In genomic region chr7:73572767-73573186, GRCh38 we compare ENCODE assay signal across 1 cellular context.
TF ChIP-seq lines count a peak whose summit lies in the region.

No MANE protein-coding gene starts in this region.

TF ChIP-seq in K562, 482 proteins besides CTCF, POLR2A, EP300 and RAD21 (continued from another document and continues in another):
- peak; percentile 44 to 70 for TF ChIP-seq E2F6 (IDR thresholded peaks at IDR 0.05; ENCODE audit: borderline replicate concordance in 1 of 2, extremely low read depth in 1 of 2, insufficient read depth in 1 of 2, insufficient read length in 1 of 2, low read depth in 1 of 2, low read length in 1 of 2, poor library complexity in 1 of 2, severe bottlenecking in 1 of 2)
- peak; percentile 85 to 91 for TF ChIP-seq KDM1A (IDR thresholded peaks at IDR 0.05)
- TF ChIP-seq ZBTB11 (CRISPR knock-in tag; IDR thresholded peaks at IDR 0.05): 0 out of 6 replicates have a peak, but pooled peaks of 1 of the 3 experiments have one; percentile 37
- peak; percentile 77; the same call in 1 of the 2 replicates for TF ChIP-seq RNF2 (IDR thresholded peaks at IDR 0.05)
- TF ChIP-seq MTA3 (IDR thresholded peaks at IDR 0.05; ENCODE audit: borderline replicate concordance): 0 out of 2 replicates have a peak, but pooled peaks have one; percentile 78
- TF ChIP-seq CEBPG (CRISPR knock-in tag; IDR thresholded peaks at IDR 0.05): no peak
- TF ChIP-seq CEBPG (tag; conservative IDR thresholded peaks at IDR 0.05 in 1 of 2, IDR thresholded peaks at IDR 0.05 in 1 of 2): no peak
- TF ChIP-seq NEUROD1 (IDR thresholded peaks at IDR 0.05; ENCODE audit: borderline replicate concordance, low read depth, low read length, partially characterized antibody): peak; percentile 54
- no peak for TF ChIP-seq ATF3 (IDR thresholded peaks at IDR 0.05)
- no peak for TF ChIP-seq ATF3 (CRISPR knock-in tag; conservative IDR thresholded peaks at IDR 0.05)
- TF ChIP-seq FOXM1 (IDR thresholded peaks at IDR 0.05; ENCODE audit: low read depth): peak; percentile 27; the same call in 1 of the 2 replicates
- no peak for TF ChIP-seq FOXM1 (CRISPR knock-in tag; IDR thresholded peaks at IDR 0.05; ENCODE audit: low read depth)
- peak; percentile 91 for TF ChIP-seq CBFA2T2 (conservative IDR thresholded peaks at IDR 0.05)
- peak; percentile 56; the same call in 1 of the 2 replicates for TF ChIP-seq ATF7 (IDR thresholded peaks at IDR 0.05)
- TF ChIP-seq CHCHD3 (CRISPR knock-in tag; IDR thresholded peaks at IDR 0.05): no peak
- TF ChIP-seq RAD51 (IDR thresholded peaks at IDR 0.05; ENCODE audit: borderline replicate concordance, low read depth): peak; percentile 19; the same call in 1 of the 2 replicates
- peak; percentile 69; the same call in 1 of the 2 replicates for TF ChIP-seq ZNF12 (CRISPR knock-in tag; IDR thresholded peaks at IDR 0.05)
- TF ChIP-seq ZNF431 (CRISPR knock-in tag; IDR thresholded peaks at IDR 0.05): peak; percentile 39; the same call in 1 of the 2 replicates
- TF ChIP-seq HMG20A (CRISPR knock-in tag; conservative IDR thresholded peaks at IDR 0.05): no peak
- TF ChIP-seq TFAP4 (CRISPR knock-in tag; IDR thresholded peaks at IDR 0.05; ENCODE audit: borderline replicate concordance): peak; percentile 61
- peak; percentile 82 for TF ChIP-seq TEAD4 (IDR thresholded peaks at IDR 0.05; ENCODE audit: low read length)
- TF ChIP-seq TEAD4 (CRISPR knock-in tag; IDR thresholded peaks at IDR 0.05; ENCODE audit: borderline replicate concordance): no peak
- no peak for TF ChIP-seq COPS2 (conservative IDR thresholded peaks at IDR 0.05)
- TF ChIP-seq SIN3A (IDR thresholded peaks at IDR 0.05; ENCODE audit: borderline replicate concordance in 2 of 2, control insufficient read depth in 1 of 2, low read depth in 2 of 2, low read length in 2 of 2): peak in 1 of 2 experiments; percentile 66; a peak in 1 of 4 replicates
- peak; percentile 69 for TF ChIP-seq ZNF766 (CRISPR knock-in tag; conservative IDR thresholded peaks at IDR 0.05)
- TF ChIP-seq TAL1 (IDR thresholded peaks at IDR 0.05): peak; percentile 74; the same call in 1 of the 2 replicates
- 0 out of 2 replicates have a peak, but pooled peaks have one; percentile 4 for TF ChIP-seq CEBPB (tag; IDR thresholded peaks at IDR 0.05)
- no peak for TF ChIP-seq ZFP1 (CRISPR knock-in tag; IDR thresholded peaks at IDR 0.05)
- peak; percentile 24 for TF ChIP-seq E2F8 (IDR thresholded peaks at IDR 0.05; ENCODE audit: low read depth, partially characterized antibody)
- no peak for TF ChIP-seq ZNF277 (CRISPR knock-in tag; IDR thresholded peaks at IDR 0.05; ENCODE audit: borderline replicate concordance)
- TF ChIP-seq HDAC2 (IDR thresholded peaks at IDR 0.05): peak; percentile 73; the same call in 1 of the 2 replicates
- no peak for TF ChIP-seq NFXL1 (CRISPR knock-in tag; IDR thresholded peaks at IDR 0.05)
- 0 out of 2 replicates have a peak, but pooled peaks have one; percentile 40 for TF ChIP-seq BACH1 (tag; IDR thresholded peaks at IDR 0.05)
- TF ChIP-seq PKNOX1 (IDR thresholded peaks at IDR 0.05): peak; percentile 91
- 0 out of 2 replicates have a peak, but pooled peaks have one; percentile 66 for TF ChIP-seq HDGF (IDR thresholded peaks at IDR 0.05)
- TF ChIP-seq POLR2AphosphoS5 (IDR thresholded peaks at IDR 0.05; ENCODE audit: control insufficient read depth, insufficient read depth, low read depth, low read length): peak; percentile 82
- 0 out of 2 replicates have a peak, but pooled peaks have one; percentile 10 for TF ChIP-seq LARP7 (IDR thresholded peaks at IDR 0.05)
- TF ChIP-seq FOXO4 (CRISPR knock-in tag; IDR thresholded peaks at IDR 0.05): no peak
- peak; percentile 74; the same call in 1 of the 2 replicates for TF ChIP-seq NBN (IDR thresholded peaks at IDR 0.05; ENCODE audit: low read depth)
- TF ChIP-seq CREM (IDR thresholded peaks at IDR 0.05; ENCODE audit: low read depth): peak; percentile 78
- 0 out of 2 replicates have a peak, but pooled peaks have one; percentile 24 for TF ChIP-seq POLR2G (IDR thresholded peaks at IDR 0.05; ENCODE audit: low read depth, low read length)
- no peak for TF ChIP-seq ZNF224 (CRISPR knock-in tag; IDR thresholded peaks at IDR 0.05)
- no peak for TF ChIP-seq ATF1 (CRISPR knock-in tag; IDR thresholded peaks at IDR 0.05)
- TF ChIP-seq ATF1 (tag; IDR thresholded peaks at IDR 0.05): peak; percentile 70
- peak; percentile 61; the same call in 1 of the 2 replicates for TF ChIP-seq ZEB2 (IDR thresholded peaks at IDR 0.05)
- TF ChIP-seq MNT (conservative IDR thresholded peaks at IDR 0.05): peak; percentile 8 to 66; a peak in 2 of 4 replicates
- TF ChIP-seq TAF1 (IDR thresholded peaks at IDR 0.05; ENCODE audit: control insufficient read depth, extremely low read depth, insufficient read depth, low read length, severe bottlenecking): no peak
- peak; percentile 43; the same call in 1 of the 2 replicates for TF ChIP-seq XRCC5 (IDR thresholded peaks at IDR 0.05; ENCODE audit: low read depth, low read length)
- 0 out of 2 replicates have a peak, but pooled peaks have one; percentile 28 for TF ChIP-seq SREBF2 (CRISPR knock-in tag; IDR thresholded peaks at IDR 0.05)
- no peak for TF ChIP-seq SIX5 (IDR thresholded peaks at IDR 0.05; ENCODE audit: borderline replicate concordance in 1 of 2, insufficient read depth in 1 of 2, low read depth in 1 of 2, low read length in 2 of 2)
- peak; percentile 46; the same call in 1 of the 2 replicates for TF ChIP-seq TOE1 (IDR thresholded peaks at IDR 0.05; ENCODE audit: borderline replicate concordance)
- TF ChIP-seq TOE1 (CRISPR knock-in tag; IDR thresholded peaks at IDR 0.05; ENCODE audit: borderline replicate concordance, low read depth): no peak
- peak; percentile 43; the same call in 1 of the 2 replicates for TF ChIP-seq USF1 (CRISPR knock-in tag; IDR thresholded peaks at IDR 0.05)
